8 cellular contexts compared by ENCODE assay signal in genomic region chr17:31549525-31550388, GRCh38.
A peak's percentile ranks its signal among the peaks of the same experiment; 100 is the strongest.
DNase-seq lines count a peak whose midpoint lies in the region; ATAC-seq and TF ChIP-seq lines count a peak whose summit lies in the region.

No MANE protein-coding gene starts in this region.

- in situ Hi-C loops in GM13977 (cut with MboI; ENCODE audit: low pct_unique_long_range_greater_than_20kb, low sequenced_read_pairs, unreplicated experiment), result no loop called here

- no peak for TF ChIP-seq CTCF in GM13977 (IDR thresholded peaks at IDR 0.05; ENCODE audit: extremely low read depth, insufficient read depth, missing control alignments)
- TF ChIP-seq CTCF in uterus (IDR thresholded peaks at IDR 0.05), result no peak

- peak in 1 of 2 donors; percentile 53 for TF ChIP-seq POLR2A in uterus (IDR thresholded peaks at IDR 0.05)

- peak overlapping the region; percentile 91 for H3K27ac ChIP-seq in right cardiac atrium (ENCODE audit: low read length)
- H3K27ac ChIP-seq in uterus, result peak overlapping the region; percentile 90 to 93

- intact Hi-C loops in right cardiac atrium (cut with DNase I), result loop anchor here in 1 of 4 donors (10.0 kb wide), 1 partner anchor 145 kb away; no protein-coding TSS in a partner anchor
- intact Hi-C loops in uterus (cut with DNase I; ENCODE audit: low total_unique reads), result no loop called here

- H3K36me3 ChIP-seq in uterus, result no peaks in the 10 kb centered on the region

- H3K4me1 ChIP-seq in right cardiac atrium (ENCODE audit: control insufficient read depth, insufficient read depth, low read length) (no peaks in the 10 kb centered on the region), uterus (no peaks in the 10 kb centered on the region)

- WGBS in right cardiac atrium, result under 1% methylated on average over 105 of the region's 105 CpGs

- DNase-seq in GM13977 (ENCODE audit: low spot score), result peak; percentile 95
- DNase-seq in NCI-H146 treated with DMSO at 0.1 percent for 48 hours (lab: John Stamatoyannopoulos, UW; ENCODE audit: unreplicated experiment), result peak; percentile 82
- peak; percentile 59 to 92 (median 74) for DNase-seq in T-helper 2 cell
- peak; percentile 56 to 97 (median 90) for DNase-seq in anterior cingulate cortex (lab: John Stamatoyannopoulos, UW)
- peak; percentile 92 to 96 (median 96) for DNase-seq in right cardiac atrium
- DNase-seq in putamen (ENCODE audit: low spot score), result peak; percentile 93
- DNase-seq in uterus, result peak; percentile 92 to 93

- ATAC-seq in HG02840 (IDR thresholded peaks at IDR 0.05; ENCODE audit: low FRiP score, unreplicated experiment), result peak; percentile 84
- peak; percentile 96 for ATAC-seq in right cardiac atrium

- H3K27me3 ChIP-seq in right cardiac atrium (ENCODE audit: control insufficient read depth, insufficient read depth) (no peaks in the 10 kb centered on the region), uterus (no peaks in the 10 kb centered on the region)

- H3K4me3 ChIP-seq in right cardiac atrium (ENCODE audit: low read length) (peak overlapping the region; percentile 79), uterus (peak overlapping the region; percentile 77 to 86)

- H3K9me3 ChIP-seq in right cardiac atrium (ENCODE audit: control insufficient read depth, low read length), result no peaks in the 10 kb centered on the region
- no peaks in the 10 kb centered on the region for H3K9me3 ChIP-seq in uterus

Comparison
In these comparisons a context has a peak if more than half of its experiments do, and no peak if none do; other contexts are left out.
1. Peak in every context shown above with its lines: DNase-seq, ATAC-seq, H3K4me3 ChIP-seq and H3K27ac ChIP-seq.